In the genomic region with DNA sequence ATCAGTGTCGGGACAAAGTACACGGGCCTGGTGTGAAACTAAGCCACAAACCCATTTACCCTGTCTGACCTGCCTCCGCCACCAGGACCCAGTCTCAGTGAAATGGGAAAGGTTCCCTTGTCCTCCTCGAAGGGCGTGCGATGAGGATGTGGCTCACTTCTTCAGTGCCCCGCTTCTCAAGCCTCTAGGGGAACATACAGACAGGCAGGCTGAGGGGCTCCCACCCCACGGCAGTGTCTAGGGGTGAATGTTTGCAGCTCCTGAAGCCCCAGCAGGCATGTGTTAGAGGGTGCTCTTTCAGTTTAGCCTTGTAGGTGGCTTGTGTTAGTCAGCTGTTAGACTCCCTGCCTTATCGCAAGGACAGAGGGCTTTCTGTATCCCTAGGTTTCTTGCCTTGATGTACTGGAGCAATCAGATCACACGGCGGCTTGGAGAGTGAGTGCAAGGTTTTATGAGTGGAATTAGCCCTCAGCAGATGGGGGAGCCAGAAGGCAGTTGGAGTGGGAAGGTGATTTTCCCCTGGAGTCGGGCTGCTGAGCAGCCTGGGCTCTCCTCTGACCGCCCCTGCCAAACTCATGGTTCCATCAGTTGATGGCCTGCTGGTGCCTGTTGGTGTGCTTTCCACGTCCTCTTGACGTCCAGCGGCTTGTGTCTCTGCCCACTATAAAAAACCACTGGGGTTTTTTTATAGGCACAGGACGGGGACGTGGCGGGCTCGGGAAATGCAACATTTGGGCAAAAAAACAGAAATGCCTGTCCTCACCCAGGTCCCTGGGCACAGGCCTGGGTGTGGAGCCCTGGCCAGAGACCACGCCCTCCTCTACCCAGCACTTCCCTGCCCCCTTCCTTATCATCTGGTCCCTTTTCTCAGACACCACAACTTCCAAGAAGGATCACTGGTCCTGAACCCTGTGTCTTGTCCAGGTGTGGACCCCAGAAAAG, we compare ENCODE assay signal across 7 cellular contexts. TPM values are rescaled to one million over a fixed set of nuclear protein-coding genes. Genes with fewer than 3 reads are reported as not detected.
A peak's percentile ranks its signal among the peaks of the same experiment; 100 is the strongest.
DNase-seq lines count a peak whose midpoint lies in the region; ATAC-seq lines count a peak whose summit lies in the region.

No MANE protein-coding gene starts in this region.

- no peaks in the 10 kb centered on the region for H3K27me3 ChIP-seq in mononuclear cell (ENCODE audit: insufficient read depth, low read length)

- H3K9ac ChIP-seq in ES-I3 (ENCODE audit: low read depth, low read length) = peak overlapping the region; percentile 81

- H3K9me3 ChIP-seq in ES-I3 (ENCODE audit: control insufficient read depth, insufficient read depth, low read length) = no peaks in the 10 kb centered on the region
- H3K9me3 ChIP-seq in mononuclear cell (ENCODE audit: low read depth, low read length) = no peaks in the 10 kb centered on the region

- H3K4me1 ChIP-seq in ES-I3 (ENCODE audit: insufficient read depth, low read length) (peaks cover 5% of the 10 kb centered on the region; the same call in 1 of the 2 replicates), mononuclear cell (ENCODE audit: insufficient read depth, low read length) (peaks cover 67% of the 10 kb centered on the region)

- peak overlapping the region; percentile 82 for H3K4me3 ChIP-seq in mononuclear cell (ENCODE audit: low read length)

- DNase-seq in RPMI8226 (peak; percentile 52), ureter (ENCODE audit: low spot score) (no peak), putamen (ENCODE audit: low spot score) (no peak)
- peak; percentile 9 for DNase-seq in central memory CD4-positive, alpha-beta T cell

- H3K36me3 ChIP-seq in ES-I3 (ENCODE audit: insufficient read depth, low read length) = 0 out of 2 replicates have a peak, but pooled peaks cover 2% of the 10 kb centered on the region

- ATAC-seq in HG02642 (IDR thresholded peaks at IDR 0.05; ENCODE audit: poor library complexity, unreplicated experiment) = peak; percentile 1

RNA-seq across cellular contexts. Expression of a gene that starts 0.8 kb away (rescaled TPM):
- total RNA-seq in mononuclear cell (10.5 TPM), ureter (8.9 TPM)

RNA-seq across cellular contexts. Expression of a gene that starts 0.8 kb away (rescaled TPM):
- total RNA-seq in mononuclear cell (4.4 TPM), ureter (34.2 TPM)

RNA-seq across cellular contexts. Expression of a gene that starts 10.1 kb away (rescaled TPM):
- total RNA-seq in mononuclear cell = 74.2 TPM
- 41.4 TPM for total RNA-seq in ureter

Comparison
In these comparisons a context has a peak if more than half of its experiments do, and no peak if none do; other contexts are left out.
1. DNase-seq: peak in RPMI8226 (single experiment) and central memory CD4-positive, alpha-beta T cell (single experiment); none in ureter (single experiment) and putamen (single experiment).